In genomic region chr20:31587545-31588389, GRCh38 we compare ENCODE assay signal across 1 cellular context.
TF ChIP-seq lines count a peak whose summit lies in the region.

No MANE protein-coding gene starts in this region.

TF ChIP-seq in HepG2, 621 proteins besides CTCF, POLR2A, EP300 and RAD21 (continued from another document and continues in another):
- no peak for TF ChIP-seq REST (IDR thresholded peaks at IDR 0.05; ENCODE audit: borderline replicate concordance in 1 of 2, low read depth in 1 of 2, low read length in 2 of 2)
- no peak for TF ChIP-seq POLR2AphosphoS2 (IDR thresholded peaks at IDR 0.05; ENCODE audit: low read depth, low read length)
- TF ChIP-seq MTERF4 (CRISPR knock-in tag; IDR thresholded peaks at IDR 0.05): 0 out of 2 replicates have a peak, but pooled peaks have one; percentile 8
- no peak for TF ChIP-seq ZNF678 (CRISPR knock-in tag; IDR thresholded peaks at IDR 0.05)
- peak; percentile 50; the same call in 1 of the 2 replicates for TF ChIP-seq MXD4 (CRISPR knock-in tag; IDR thresholded peaks at IDR 0.05)
- TF ChIP-seq ZMAT5 (CRISPR knock-in tag; IDR thresholded peaks at IDR 0.05; ENCODE audit: borderline replicate concordance, low read depth): no peak
- no peak for TF ChIP-seq JUN (CRISPR knock-in tag; IDR thresholded peaks at IDR 0.05)
- TF ChIP-seq ZNF780A (CRISPR knock-in tag; IDR thresholded peaks at IDR 0.05): no peak
- peak; percentile 6; the same call in 1 of the 2 replicates for TF ChIP-seq ELF3 (CRISPR knock-in tag; IDR thresholded peaks at IDR 0.05)
- TF ChIP-seq USF2 (IDR thresholded peaks at IDR 0.05; ENCODE audit: low read depth, low read length): no peak
- no peak for TF ChIP-seq USF2 (CRISPR knock-in tag; IDR thresholded peaks at IDR 0.05; ENCODE audit: borderline replicate concordance)
- peak; percentile 55; the same call in 1 of the 2 replicates for TF ChIP-seq ZBTB2 (CRISPR knock-in tag; IDR thresholded peaks at IDR 0.05; ENCODE audit: low read depth)
- no peak for TF ChIP-seq KLF9 (CRISPR knock-in tag; IDR thresholded peaks at IDR 0.05; ENCODE audit: low read depth)
- no peak for TF ChIP-seq ZBTB46 (CRISPR knock-in tag; IDR thresholded peaks at IDR 0.05; ENCODE audit: borderline replicate concordance)
- TF ChIP-seq IRF9 (CRISPR knock-in tag; IDR thresholded peaks at IDR 0.05; ENCODE audit: borderline replicate concordance): no peak
- no peak for TF ChIP-seq ZBTB49 (CRISPR knock-in tag; IDR thresholded peaks at IDR 0.05; ENCODE audit: borderline replicate concordance)
- no peak for TF ChIP-seq ZNF468 (CRISPR knock-in tag; IDR thresholded peaks at IDR 0.05)
- TF ChIP-seq PHF20 (CRISPR knock-in tag; IDR thresholded peaks at IDR 0.05): no peak
- no peak for TF ChIP-seq BRF2 (CRISPR knock-in tag; IDR thresholded peaks at IDR 0.05)
- no peak for TF ChIP-seq E2F2 (CRISPR knock-in tag; IDR thresholded peaks at IDR 0.05; ENCODE audit: borderline replicate concordance)
- no peak; the same call in 1 of the 2 replicates for TF ChIP-seq NR2C2 (CRISPR knock-in tag; IDR thresholded peaks at IDR 0.05; ENCODE audit: borderline replicate concordance)
- peak; percentile 57 for TF ChIP-seq RXRA (CRISPR knock-in tag; IDR thresholded peaks at IDR 0.05)
- no peak for TF ChIP-seq MEIS1 (CRISPR knock-in tag; IDR thresholded peaks at IDR 0.05; ENCODE audit: borderline replicate concordance)
- no peak for TF ChIP-seq U2AF2 (IDR thresholded peaks at IDR 0.05; ENCODE audit: low read depth, low read length)
- TF ChIP-seq DMAP1 (CRISPR knock-in tag; IDR thresholded peaks at IDR 0.05): peak; percentile 34; the same call in 1 of the 2 replicates
- TF ChIP-seq ZNF580 (CRISPR knock-in tag; IDR thresholded peaks at IDR 0.05; ENCODE audit: borderline replicate concordance, low read depth): peak; percentile 14; the same call in 1 of the 2 replicates
- TF ChIP-seq WIZ (CRISPR knock-in tag; IDR thresholded peaks at IDR 0.05): no peak
- no peak for TF ChIP-seq HNF1B (CRISPR knock-in tag; IDR thresholded peaks at IDR 0.05)
- TF ChIP-seq PHF21A (CRISPR knock-in tag; IDR thresholded peaks at IDR 0.05): peak; percentile 58; the same call in 1 of the 2 replicates
- TF ChIP-seq MAFF (IDR thresholded peaks at IDR 0.05; ENCODE audit: low read depth, low read length): 0 out of 2 replicates have a peak, but pooled peaks have one; percentile 30
- no peak; the same call in 1 of the 2 replicates for TF ChIP-seq ZNF567 (CRISPR knock-in tag; IDR thresholded peaks at IDR 0.05; ENCODE audit: borderline replicate concordance)
- TF ChIP-seq ATF7-NPFF (CRISPR knock-in tag; IDR thresholded peaks at IDR 0.05; ENCODE audit: low read depth): peak; percentile 79
- peak; percentile 60; the same call in 1 of the 2 replicates for TF ChIP-seq KLF15 (CRISPR knock-in tag; IDR thresholded peaks at IDR 0.05; ENCODE audit: borderline replicate concordance)
- TF ChIP-seq AGO2 (optimal IDR thresholded peaks at IDR 0.05; ENCODE audit: low read depth, low read length): peak; percentile 61
- no peak for TF ChIP-seq ARNTL (CRISPR knock-in tag; IDR thresholded peaks at IDR 0.05)
- no peak for TF ChIP-seq ZMYM4 (CRISPR knock-in tag; IDR thresholded peaks at IDR 0.05)
- TF ChIP-seq MZF1 (CRISPR knock-in tag; IDR thresholded peaks at IDR 0.05; ENCODE audit: borderline replicate concordance): no peak
- no peak; the same call in 1 of the 2 replicates for TF ChIP-seq KDM3A (CRISPR knock-in tag; IDR thresholded peaks at IDR 0.05; ENCODE audit: low read depth)
- TF ChIP-seq MIER3 (CRISPR knock-in tag; IDR thresholded peaks at IDR 0.05; ENCODE audit: borderline replicate concordance): no peak
- peak; percentile 9; the same call in 1 of the 2 replicates for TF ChIP-seq ZNF430 (CRISPR knock-in tag; IDR thresholded peaks at IDR 0.05)
- TF ChIP-seq ZNF124 (CRISPR knock-in tag; IDR thresholded peaks at IDR 0.05): peak; percentile 67; the same call in 1 of the 2 replicates
- TF ChIP-seq PRMT3 (CRISPR knock-in tag; IDR thresholded peaks at IDR 0.05; ENCODE audit: borderline replicate concordance, low read depth): peak; percentile 76; the same call in 1 of the 2 replicates
- TF ChIP-seq ARNT (IDR thresholded peaks at IDR 0.05): no peak
